Comparison of ENCODE assay signal across 19 cellular contexts in genomic region chr12:112305951-112306350, GRCh38.
"Had no signal": no experiment of that assay in that cellular context is flagged by ENCODE, and none has a peak within 500 bp of the region (broad histone marks: within the 10 kb centered on the region; RNA-seq: fewer than 3 reads in every experiment).

No MANE protein-coding gene starts in this region.

- H3K9me3 ChIP-seq: breast epithelium, sigmoid colon, upper lobe of right lung had no signal

- DNase-seq: activated CD4-positive, alpha-beta memory T cell treated with anti-CD3 and anti-CD28 coated beads for 36 hours; activated CD4-positive, alpha-beta T cell treated with anti-CD3 and anti-CD28 coated beads for 36 hours; activated naive CD4-positive, alpha-beta T cell treated with anti-CD3 and anti-CD28 coated beads for 36 hours; activated naive CD8-positive, alpha-beta T cell treated with anti-CD3 and anti-CD28 coated beads, Interleukin-2, amount 50 U/mL, for 24 hours; activated T-cell treated with anti-CD3 and anti-CD28 coated beads for 4 hours; anterior cingulate cortex; dermis blood vessel endothelial cell; effector memory CD4-positive, alpha-beta T cell; naive thymus-derived CD4-positive, alpha-beta T cell; sigmoid colon; stimulated activated CD4-positive, alpha-beta T cell treated with anti-CD3 and anti-CD28 coated beads, Interleukin-4, amount 100 ng/mL, for 24 hours; T-helper 2 cell; upper lobe of right lung had no signal

- H3K4me3 ChIP-seq: breast epithelium, sigmoid colon, upper lobe of right lung had no signal

- ATAC-seq: activated CD4-positive, alpha-beta T cell treated with anti-CD3 and anti-CD28 coated beads for 36 hours; activated naive CD8-positive, alpha-beta T cell treated with anti-CD3 and anti-CD28 coated beads, Interleukin-2, amount 50 U/mL, for 24 hours; naive thymus-derived CD4-positive, alpha-beta T cell; stimulated activated memory B cell treated with anti-CD40 and anti-IgM and Interleukin-4, amounts not matched to agents 10 μg/mL and 1 μg/mL and 100 μg/mL, for 72 hours; upper lobe of right lung; WTC11 had no signal

- H2AFZ ChIP-seq: parathyroid adenoma had no signal

- H3K4me1 ChIP-seq: breast epithelium, parathyroid adenoma, sigmoid colon had no signal

- H3K9ac ChIP-seq: parathyroid adenoma had no signal

- H3K27me3 ChIP-seq: breast epithelium, sigmoid colon, upper lobe of right lung had no signal

- H3K36me3 ChIP-seq: breast epithelium had no signal

- H3K27ac Mint-ChIP-seq: activated CD4-positive, alpha-beta memory T cell treated with anti-CD3 and anti-CD28 coated beads for 36 hours; activated CD4-positive, alpha-beta T cell treated with anti-CD3 and anti-CD28 coated beads for 36 hours; activated naive CD4-positive, alpha-beta T cell treated with anti-CD3 and anti-CD28 coated beads for 36 hours; activated naive CD8-positive, alpha-beta T cell treated with anti-CD3 and anti-CD28 coated beads, Interleukin-2, amount 50 U/mL, for 24 hours; activated T-helper 2 cell treated with anti-CD3 and anti-CD28 coated beads, Interferon-gamma antibody, Interleukin-2, Interleukin-4, amounts not matched to agents 10 μg/mL and 5 μg/mL and 100 μg/mL, durations not matched to agents 14 hours and 24 hours and 36 hours; stimulated activated memory B cell treated with anti-CD40 and anti-IgM and Interleukin-4, amounts not matched to agents 10 μg/mL and 1 μg/mL and 100 μg/mL, for 72 hours had no signal

- H3K4me3 Mint-ChIP-seq: activated CD4-positive, alpha-beta memory T cell treated with anti-CD3 and anti-CD28 coated beads for 36 hours; activated CD4-positive, alpha-beta T cell treated with anti-CD3 and anti-CD28 coated beads for 36 hours; activated naive CD4-positive, alpha-beta T cell treated with anti-CD3 and anti-CD28 coated beads for 36 hours; activated naive CD8-positive, alpha-beta T cell treated with anti-CD3 and anti-CD28 coated beads, Interleukin-2, amount 50 U/mL, for 24 hours; memory B cell; naive thymus-derived CD4-positive, alpha-beta T cell; stimulated activated memory B cell treated with anti-CD40 and anti-IgM and Interleukin-4, amounts not matched to agents 10 μg/mL and 1 μg/mL and 100 μg/mL, for 72 hours; WTC11 had no signal

- H3K27me3 Mint-ChIP-seq: activated CD4-positive, alpha-beta memory T cell treated with anti-CD3 and anti-CD28 coated beads for 36 hours; activated CD4-positive, alpha-beta T cell treated with anti-CD3 and anti-CD28 coated beads for 36 hours; activated naive CD8-positive, alpha-beta T cell treated with anti-CD3 and anti-CD28 coated beads, Interleukin-2, amount 50 U/mL, for 24 hours; memory B cell; naive thymus-derived CD4-positive, alpha-beta T cell; stimulated activated memory B cell treated with anti-CD40 and anti-IgM and Interleukin-4, amounts not matched to agents 10 μg/mL and 1 μg/mL and 100 μg/mL, for 72 hours had no signal

- H3K9me3 Mint-ChIP-seq: activated CD4-positive, alpha-beta memory T cell treated with anti-CD3 and anti-CD28 coated beads for 36 hours; activated naive CD4-positive, alpha-beta T cell treated with anti-CD3 and anti-CD28 coated beads for 36 hours; activated naive CD8-positive, alpha-beta T cell treated with anti-CD3 and anti-CD28 coated beads, Interleukin-2, amount 50 U/mL, for 24 hours; activated T-helper 2 cell treated with anti-CD3 and anti-CD28 coated beads, Interferon-gamma antibody, Interleukin-2, Interleukin-4, amounts not matched to agents 10 μg/mL and 5 μg/mL and 100 μg/mL, durations not matched to agents 14 hours and 24 hours and 36 hours; memory B cell; naive thymus-derived CD4-positive, alpha-beta T cell; stimulated activated memory B cell treated with anti-CD40 and anti-IgM and Interleukin-4, amounts not matched to agents 10 μg/mL and 1 μg/mL and 100 μg/mL, for 72 hours; WTC11 had no signal

- H3K27ac ChIP-seq: breast epithelium, parathyroid adenoma, sigmoid colon, upper lobe of right lung had no signal
